ENCODE assay signal across 9 cellular contexts in genomic region chr10:25080880-25081581, GRCh38.
DNase-seq lines count a peak whose midpoint lies in the region; ATAC-seq and TF ChIP-seq lines count a peak whose summit lies in the region.
"Had no signal": no experiment of that assay in that cellular context is flagged by ENCODE, and none has a peak within 500 bp of the region (broad histone marks: within the 10 kb centered on the region; RNA-seq: fewer than 3 reads in every experiment).

No MANE protein-coding gene starts in this region.

- intact Hi-C loops in activated CD4-positive, alpha-beta T cell treated with anti-CD3 and anti-CD28 coated beads for 36 hours (cut with DNase I, micrococcal nuclease) = loop anchor here (1.0 to 10.0 kb wide), 6 partner anchors 64 to 464 kb away; partner anchors contain the start of genes ARHGAP21 (in 2 of the 2), ENKUR (in 1 of the 2) and THNSL1 (in 1 of the 2)
- intact Hi-C loops in colonic mucosa (cut with DNase I) = loop anchor here (5.0 to 10.0 kb wide), 3 partner anchors 54 to 466 kb away; no protein-coding TSS in a partner anchor

- ATAC-seq in HG03432 (IDR thresholded peaks at IDR 0.05; ENCODE audit: unreplicated experiment) = peak; percentile 84
- peak; percentile 65 for ATAC-seq in activated CD4-positive, alpha-beta T cell treated with anti-CD3 and anti-CD28 coated beads for 36 hours

- no peaks in the 10 kb centered on the region for H3K36me3 Mint-ChIP-seq in activated CD4-positive, alpha-beta T cell treated with anti-CD3 and anti-CD28 coated beads for 36 hours (ENCODE audit: low read depth)
- H3K36me3 Mint-ChIP-seq: IgD-negative memory B cell had no signal

- no peak overlapping the region for H3K4me3 Mint-ChIP-seq in activated CD4-positive, alpha-beta T cell treated with anti-CD3 and anti-CD28 coated beads for 36 hours
- H3K4me3 Mint-ChIP-seq: IgD-negative memory B cell had no signal

- no peaks in the 10 kb centered on the region for H3K27me3 ChIP-seq in colonic mucosa
- H3K27me3 ChIP-seq in liver (ENCODE audit: control insufficient read depth in 4 of 4, insufficient read depth in 4 of 4, low read length in 3 of 4) = no peaks in the 10 kb centered on the region

- CTCF ChIA-PET in activated CD4-positive, alpha-beta T cell treated with anti-CD3 and anti-CD28 coated beads for 36 hours (lab: Charles Lee) = interaction anchor here (0.6 to 2.3 kb wide), 23 partner anchors 11 to 1063 kb away, joined by 3 to 21 read pairs (median 3); partner anchors contain the start of genes ENKUR and THNSL1

- H3K4me1 Mint-ChIP-seq in activated CD4-positive, alpha-beta T cell treated with anti-CD3 and anti-CD28 coated beads for 36 hours = peaks cover 6% of the 10 kb centered on the region

- no peaks in the 10 kb centered on the region for H3K9me3 Mint-ChIP-seq in activated CD4-positive, alpha-beta T cell treated with anti-CD3 and anti-CD28 coated beads for 36 hours (ENCODE audit: low read depth)
- H3K9me3 Mint-ChIP-seq: IgD-negative memory B cell had no signal

- POLR2A ChIA-PET in activated CD4-positive, alpha-beta T cell treated with anti-CD3 and anti-CD28 coated beads for 36 hours (lab: Charles Lee) = no interaction called here

- H3K27ac ChIP-seq in colonic mucosa (no peak overlapping the region), liver (ENCODE audit: low read depth in 1 of 2, low read length in 2 of 2) (peak overlapping the region; percentile 63 to 73)

- H3K27me3 Mint-ChIP-seq in activated CD4-positive, alpha-beta T cell treated with anti-CD3 and anti-CD28 coated beads for 36 hours = peaks cover 3% of the 10 kb centered on the region

- no peak overlapping the region for H3K9ac ChIP-seq in colonic mucosa (ENCODE audit: low read depth in 2 of 2, low read length in 2 of 2)
- no peak overlapping the region for H3K9ac ChIP-seq in liver (ENCODE audit: low read depth in 1 of 2, low read length in 2 of 2)

- TF ChIP-seq CTCF in colonic mucosa (IDR thresholded peaks at IDR 0.05) (peak; percentile 76), liver (IDR thresholded peaks at IDR 0.05; ENCODE audit: low read depth, low read length, missing input control) (peak; percentile 95)

- H3K9me3 ChIP-seq in colonic mucosa = no peaks in the 10 kb centered on the region
- H3K9me3 ChIP-seq in liver (ENCODE audit: control insufficient read depth in 4 of 4, low read length in 3 of 4) = no peaks in the 10 kb centered on the region

- H3K36me3 ChIP-seq in colonic mucosa (no peaks in the 10 kb centered on the region), liver (ENCODE audit: control insufficient read depth in 4 of 4, insufficient read depth in 3 of 4, low read depth in 1 of 4, low read length in 3 of 4) (no peaks in the 10 kb centered on the region)

- WGBS in liver = 8% methylated on average over 9 of the region's 9 CpGs

- TF ChIP-seq RAD21 in liver (IDR thresholded peaks at IDR 0.05) = peak; percentile 99 to 100

- DNase-seq in C1 segment of cervical spinal cord (lab: John Stamatoyannopoulos, UW) (peak in 13 of 14 donors; percentile 33 to 86 (median 83)), GM19240 (ENCODE audit: insufficient read length, low spot score) (peak; percentile 45), NCI-H460 (ENCODE audit: extremely low read depth, low read depth) (peak; percentile 72), colonic mucosa (peak; percentile 92)
- DNase-seq in activated CD4-positive, alpha-beta T cell treated with anti-CD3 and anti-CD28 coated beads for 36 hours = peak; percentile 77
- DNase-seq in stimulated activated CD4-positive, alpha-beta T cell treated with anti-CD3 and anti-CD28 coated beads, TNF-alpha, amount 100 ng/mL, for 24 hours (ENCODE audit: low read depth in 3 of 3) = peak; percentile 33 to 53 (median 49)

- H3K4me3 ChIP-seq in colonic mucosa (no peak overlapping the region), liver (ENCODE audit: low read depth in 1 of 3, low read length in 3 of 3) (no peak overlapping the region)

- no peaks in the 10 kb centered on the region for H3K4me1 ChIP-seq in colonic mucosa
- peaks cover 0 to 26% (median 5%) of the 10 kb centered on the region in 4 donors for H3K4me1 ChIP-seq in liver (ENCODE audit: control insufficient read depth in 4 of 4, insufficient read depth in 4 of 4, low read length in 3 of 4)

- H3K27ac Mint-ChIP-seq in activated CD4-positive, alpha-beta T cell treated with anti-CD3 and anti-CD28 coated beads for 36 hours = no peak overlapping the region
- H3K27ac Mint-ChIP-seq: IgD-negative memory B cell had no signal

TF ChIP-seq in liver, 16 proteins besides CTCF, POLR2A, EP300 and RAD21:
- TF ChIP-seq HNF4A (conservative IDR thresholded peaks at IDR 0.05) (peak; percentile 74 to 87), GABPA (IDR thresholded peaks at IDR 0.05 in 1 of 2, conservative IDR thresholded peaks at IDR 0.05 in 1 of 2) (no peak), HNF4G (IDR thresholded peaks at IDR 0.05) (peak; percentile 31), YY1 (IDR thresholded peaks at IDR 0.05) (peak; percentile 64), JUND (IDR thresholded peaks at IDR 0.05) (peak in 1 of 2 donors; percentile 22), ATF3 (IDR thresholded peaks at IDR 0.05) (no peak), TAF1 (conservative IDR thresholded peaks at IDR 0.05) (no peak), RXRA (IDR thresholded peaks at IDR 0.05) (peak; percentile 93 to 97), EGR1 (IDR thresholded peaks at IDR 0.05; ENCODE audit: low read depth in 2 of 2) (no peak), FOXA2 (IDR thresholded peaks at IDR 0.05) (no peak), ZBTB33 (IDR thresholded peaks at IDR 0.05) (no peak), NR2F2 (IDR thresholded peaks at IDR 0.05) (no peak), MAX (IDR thresholded peaks at IDR 0.05) (no peak), FOXA1 (IDR thresholded peaks at IDR 0.05) (no peak), SP1 (IDR thresholded peaks at IDR 0.05) (peak; percentile 48)
- TF ChIP-seq, protein P1, sequence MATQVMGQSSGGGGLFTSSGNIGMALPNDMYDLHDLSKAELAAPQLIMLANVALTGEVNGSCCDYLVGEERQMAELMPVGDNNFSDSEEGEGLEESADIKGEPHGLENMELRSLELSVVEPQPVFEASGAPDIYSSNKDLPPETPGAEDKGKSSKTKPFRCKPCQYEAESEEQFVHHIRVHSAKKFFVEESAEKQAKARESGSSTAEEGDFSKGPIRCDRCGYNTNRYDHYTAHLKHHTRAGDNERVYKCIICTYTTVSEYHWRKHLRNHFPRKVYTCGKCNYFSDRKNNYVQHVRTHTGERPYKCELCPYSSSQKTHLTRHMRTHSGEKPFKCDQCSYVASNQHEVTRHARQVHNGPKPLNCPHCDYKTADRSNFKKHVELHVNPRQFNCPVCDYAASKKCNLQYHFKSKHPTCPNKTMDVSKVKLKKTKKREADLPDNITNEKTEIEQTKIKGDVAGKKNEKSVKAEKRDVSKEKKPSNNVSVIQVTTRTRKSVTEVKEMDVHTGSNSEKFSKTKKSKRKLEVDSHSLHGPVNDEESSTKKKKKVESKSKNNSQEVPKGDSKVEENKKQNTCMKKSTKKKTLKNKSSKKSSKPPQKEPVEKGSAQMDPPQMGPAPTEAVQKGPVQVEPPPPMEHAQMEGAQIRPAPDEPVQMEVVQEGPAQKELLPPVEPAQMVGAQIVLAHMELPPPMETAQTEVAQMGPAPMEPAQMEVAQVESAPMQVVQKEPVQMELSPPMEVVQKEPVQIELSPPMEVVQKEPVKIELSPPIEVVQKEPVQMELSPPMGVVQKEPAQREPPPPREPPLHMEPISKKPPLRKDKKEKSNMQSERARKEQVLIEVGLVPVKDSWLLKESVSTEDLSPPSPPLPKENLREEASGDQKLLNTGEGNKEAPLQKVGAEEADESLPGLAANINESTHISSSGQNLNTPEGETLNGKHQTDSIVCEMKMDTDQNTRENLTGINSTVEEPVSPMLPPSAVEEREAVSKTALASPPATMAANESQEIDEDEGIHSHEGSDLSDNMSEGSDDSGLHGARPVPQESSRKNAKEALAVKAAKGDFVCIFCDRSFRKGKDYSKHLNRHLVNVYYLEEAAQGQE (IDR thresholded peaks at IDR 0.05) = peak; percentile 41
